In the genomic region with DNA sequence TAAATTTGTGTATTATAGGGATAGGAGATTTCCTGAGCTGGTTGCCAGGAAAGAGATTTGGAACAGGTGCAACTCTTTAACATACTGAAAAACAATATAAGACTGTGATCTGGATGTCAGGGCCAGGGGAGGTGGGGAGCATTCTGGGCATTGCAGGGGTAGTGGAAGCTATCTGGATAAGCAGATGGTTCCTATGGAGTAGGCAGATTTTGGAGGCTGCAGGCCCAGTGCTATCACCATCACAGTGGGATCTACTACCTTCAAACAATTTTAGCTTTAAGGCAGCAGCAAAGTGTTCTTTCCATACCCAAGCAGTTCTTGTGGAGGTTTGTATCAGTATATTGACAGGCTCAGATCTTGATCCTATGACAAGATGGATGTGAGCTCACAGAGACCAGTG, we compare ENCODE assay signal across 23 cellular contexts.
DNase-seq lines count a peak whose midpoint lies in the region; ATAC-seq, FAIRE-seq and TF ChIP-seq lines count a peak whose summit lies in the region.
"Had no signal": no experiment of that assay in that cellular context is flagged by ENCODE, and none has a peak within 500 bp of the region (broad histone marks: within the 10 kb centered on the region; RNA-seq: fewer than 3 reads in every experiment).

No MANE protein-coding gene starts in this region.

- ATAC-seq in HG03280 (IDR thresholded peaks at IDR 0.05; ENCODE audit: unreplicated experiment) = no peak
- ATAC-seq: A549 had no signal

- peak; percentile 61 for FAIRE-seq in GM12891 (lab: Jason Lieb, UNC)
- FAIRE-seq: A549, GM12892, GM18507 had no signal

- peak; percentile 10 for DNase-seq in Ammon's horn (ENCODE audit: low spot score)
- DNase-seq in GM12891 (ENCODE audit: insufficient read length, low spot score) = no peak
- peak; percentile 85 for DNase-seq in cerebellar cortex (ENCODE audit: low spot score)
- peak; percentile 61 for DNase-seq in cerebellum (ENCODE audit: low spot score)
- no peak for DNase-seq in amniotic stem cell (lab: John Stamatoyannopoulos, UW)
- no peak for DNase-seq in NK-92 (lab: John Stamatoyannopoulos, UW; ENCODE audit: unreplicated experiment)
- DNase-seq: AML-193; BE2C; CD4-positive, alpha-beta memory T cell; CD4-positive, CD25-positive, alpha-beta regulatory T cell; CD8-positive, alpha-beta memory T cell; COR-L47; DMS 273 treated with DMSO at 0.1 percent for 48 hours; DMS153; DMS53; DMS79; DND-41; EL; GF-D8 had no signal

- TF ChIP-seq POLR2A in GM12891 (IDR thresholded peaks at IDR 0.05; ENCODE audit: low read depth, low read length) = no peak

TF ChIP-seq in GM12891, 5 proteins besides CTCF, POLR2A, EP300 and RAD21:
- TF ChIP-seq POLR2AphosphoS5 (IDR thresholded peaks at IDR 0.05; ENCODE audit: low read depth, low read length) (no peak), POU2F2 (IDR thresholded peaks at IDR 0.05; ENCODE audit: low read depth, low read length) (no peak), PAX5 (IDR thresholded peaks at IDR 0.05; ENCODE audit: insufficient read depth, low read length, severe bottlenecking) (no peak), TAF1 (IDR thresholded peaks at IDR 0.05; ENCODE audit: low read depth, low read length) (no peak), SPI1 (IDR thresholded peaks at IDR 0.05; ENCODE audit: low read depth, low read length) (no peak)

Comparison
In these comparisons a context has a peak if more than half of its experiments do, and no peak if none do; other contexts are left out.
1. DNase-seq: peak in Ammon's horn (single experiment), cerebellar cortex (single experiment) and cerebellum (single experiment); none in GM12891 (single experiment), amniotic stem cell (single experiment) and NK-92 (single experiment).